Comparison of ENCODE assay signal across 1 cellular context in the genomic region with DNA sequence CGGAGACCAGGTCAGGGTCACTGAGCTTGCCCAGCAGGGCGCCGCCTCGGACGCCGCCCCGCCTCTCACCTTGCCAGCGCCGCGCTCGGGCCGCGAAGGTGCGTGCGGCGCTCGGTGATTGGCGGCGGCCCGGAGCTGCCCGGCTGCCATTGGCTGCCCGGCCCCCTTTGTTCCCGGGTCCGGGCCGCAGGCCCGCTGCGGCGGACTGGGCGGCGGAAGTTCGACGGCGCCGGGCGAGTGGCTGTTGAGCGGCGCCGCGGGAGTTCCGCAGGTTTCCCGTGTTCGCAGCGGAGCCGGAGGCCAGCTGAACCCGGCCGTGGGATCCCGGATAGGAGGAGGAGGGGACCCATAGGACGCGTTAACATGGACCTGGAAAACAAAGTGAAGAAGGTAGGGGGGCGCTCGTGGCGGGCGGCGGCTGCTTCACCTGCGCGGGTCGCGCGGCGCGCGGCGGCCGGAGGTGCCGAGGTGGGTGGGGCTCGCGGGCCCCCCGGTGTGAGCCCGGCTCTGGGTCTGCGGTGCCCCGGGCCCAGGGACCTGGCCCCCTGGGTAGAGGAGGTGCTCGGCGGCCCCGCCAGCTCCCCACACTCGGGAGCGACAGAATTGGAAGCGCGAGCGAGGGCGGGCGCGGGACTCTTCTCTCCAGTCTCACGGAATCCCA.
TF ChIP-seq lines count a peak whose summit lies in the region.

A gene with protein sequence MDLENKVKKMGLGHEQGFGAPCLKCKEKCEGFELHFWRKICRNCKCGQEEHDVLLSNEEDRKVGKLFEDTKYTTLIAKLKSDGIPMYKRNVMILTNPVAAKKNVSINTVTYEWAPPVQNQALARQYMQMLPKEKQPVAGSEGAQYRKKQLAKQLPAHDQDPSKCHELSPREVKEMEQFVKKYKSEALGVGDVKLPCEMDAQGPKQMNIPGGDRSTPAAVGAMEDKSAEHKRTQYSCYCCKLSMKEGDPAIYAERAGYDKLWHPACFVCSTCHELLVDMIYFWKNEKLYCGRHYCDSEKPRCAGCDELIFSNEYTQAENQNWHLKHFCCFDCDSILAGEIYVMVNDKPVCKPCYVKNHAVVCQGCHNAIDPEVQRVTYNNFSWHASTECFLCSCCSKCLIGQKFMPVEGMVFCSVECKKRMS (plus strand): TSS at position 195 of the 661 bp plus-strand sequence. CDS start 169 bp downstream, at position 364.

TF ChIP-seq in K562, 482 proteins besides CTCF, POLR2A, EP300 and RAD21 (continued from another document and continues in another):
- TF ChIP-seq, protein P1, sequence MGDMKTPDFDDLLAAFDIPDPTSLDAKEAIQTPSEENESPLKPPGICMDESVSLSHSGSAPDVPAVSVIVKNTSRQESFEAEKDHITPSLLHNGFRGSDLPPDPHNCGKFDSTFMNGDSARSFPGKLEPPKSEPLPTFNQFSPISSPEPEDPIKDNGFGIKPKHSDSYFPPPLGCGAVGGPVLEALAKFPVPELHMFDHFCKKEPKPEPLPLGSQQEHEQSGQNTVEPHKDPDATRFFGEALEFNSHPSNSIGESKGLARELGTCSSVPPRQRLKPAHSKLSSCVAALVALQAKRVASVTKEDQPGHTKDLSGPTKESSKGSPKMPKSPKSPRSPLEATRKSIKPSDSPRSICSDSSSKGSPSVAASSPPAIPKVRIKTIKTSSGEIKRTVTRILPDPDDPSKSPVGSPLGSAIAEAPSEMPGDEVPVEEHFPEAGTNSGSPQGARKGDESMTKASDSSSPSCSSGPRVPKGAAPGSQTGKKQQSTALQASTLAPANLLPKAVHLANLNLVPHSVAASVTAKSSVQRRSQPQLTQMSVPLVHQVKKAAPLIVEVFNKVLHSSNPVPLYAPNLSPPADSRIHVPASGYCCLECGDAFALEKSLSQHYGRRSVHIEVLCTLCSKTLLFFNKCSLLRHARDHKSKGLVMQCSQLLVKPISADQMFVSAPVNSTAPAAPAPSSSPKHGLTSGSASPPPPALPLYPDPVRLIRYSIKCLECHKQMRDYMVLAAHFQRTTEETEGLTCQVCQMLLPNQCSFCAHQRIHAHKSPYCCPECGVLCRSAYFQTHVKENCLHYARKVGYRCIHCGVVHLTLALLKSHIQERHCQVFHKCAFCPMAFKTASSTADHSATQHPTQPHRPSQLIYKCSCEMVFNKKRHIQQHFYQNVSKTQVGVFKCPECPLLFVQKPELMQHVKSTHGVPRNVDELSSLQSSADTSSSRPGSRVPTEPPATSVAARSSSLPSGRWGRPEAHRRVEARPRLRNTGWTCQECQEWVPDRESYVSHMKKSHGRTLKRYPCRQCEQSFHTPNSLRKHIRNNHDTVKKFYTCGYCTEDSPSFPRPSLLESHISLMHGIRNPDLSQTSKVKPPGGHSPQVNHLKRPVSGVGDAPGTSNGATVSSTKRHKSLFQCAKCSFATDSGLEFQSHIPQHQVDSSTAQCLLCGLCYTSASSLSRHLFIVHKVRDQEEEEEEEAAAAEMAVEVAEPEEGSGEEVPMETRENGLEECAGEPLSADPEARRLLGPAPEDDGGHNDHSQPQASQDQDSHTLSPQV (IDR thresholded peaks at IDR 0.05) = peak; percentile 52; the same call in 1 of the 2 replicates
- TF ChIP-seq CHD2 (IDR thresholded peaks at IDR 0.05; ENCODE audit: low read depth, low read length) = peak; percentile 51; the same call in 1 of the 2 replicates
- TF ChIP-seq, protein P2, sequence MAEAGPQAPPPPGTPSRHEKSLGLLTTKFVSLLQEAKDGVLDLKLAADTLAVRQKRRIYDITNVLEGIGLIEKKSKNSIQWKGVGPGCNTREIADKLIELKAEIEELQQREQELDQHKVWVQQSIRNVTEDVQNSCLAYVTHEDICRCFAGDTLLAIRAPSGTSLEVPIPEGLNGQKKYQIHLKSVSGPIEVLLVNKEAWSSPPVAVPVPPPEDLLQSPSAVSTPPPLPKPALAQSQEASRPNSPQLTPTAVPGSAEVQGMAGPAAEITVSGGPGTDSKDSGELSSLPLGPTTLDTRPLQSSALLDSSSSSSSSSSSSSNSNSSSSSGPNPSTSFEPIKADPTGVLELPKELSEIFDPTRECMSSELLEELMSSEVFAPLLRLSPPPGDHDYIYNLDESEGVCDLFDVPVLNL (CRISPR knock-in tag; IDR thresholded peaks at IDR 0.05; ENCODE audit: low read depth) = 0 out of 2 replicates have a peak, but pooled peaks have one; percentile 16
- peak; percentile 80 for TF ChIP-seq NFIC (IDR thresholded peaks at IDR 0.05)
- 0 out of 2 replicates have a peak, but pooled peaks have one; percentile 21 for TF ChIP-seq ZNF232 (CRISPR knock-in tag; IDR thresholded peaks at IDR 0.05)
- TF ChIP-seq RBM25 (IDR thresholded peaks at IDR 0.05; ENCODE audit: low read depth, low read length, severe bottlenecking) = peak; percentile 100
- TF ChIP-seq HMGN3 (IDR thresholded peaks at IDR 0.05; ENCODE audit: borderline replicate concordance, extremely low read depth, insufficient read length, low read depth, low read length) = peak; percentile 95
- TF ChIP-seq GTF2A2 (tag; IDR thresholded peaks at IDR 0.05) = 0 out of 2 replicates have a peak, but pooled peaks have one; percentile 11
- TF ChIP-seq, protein P3, sequence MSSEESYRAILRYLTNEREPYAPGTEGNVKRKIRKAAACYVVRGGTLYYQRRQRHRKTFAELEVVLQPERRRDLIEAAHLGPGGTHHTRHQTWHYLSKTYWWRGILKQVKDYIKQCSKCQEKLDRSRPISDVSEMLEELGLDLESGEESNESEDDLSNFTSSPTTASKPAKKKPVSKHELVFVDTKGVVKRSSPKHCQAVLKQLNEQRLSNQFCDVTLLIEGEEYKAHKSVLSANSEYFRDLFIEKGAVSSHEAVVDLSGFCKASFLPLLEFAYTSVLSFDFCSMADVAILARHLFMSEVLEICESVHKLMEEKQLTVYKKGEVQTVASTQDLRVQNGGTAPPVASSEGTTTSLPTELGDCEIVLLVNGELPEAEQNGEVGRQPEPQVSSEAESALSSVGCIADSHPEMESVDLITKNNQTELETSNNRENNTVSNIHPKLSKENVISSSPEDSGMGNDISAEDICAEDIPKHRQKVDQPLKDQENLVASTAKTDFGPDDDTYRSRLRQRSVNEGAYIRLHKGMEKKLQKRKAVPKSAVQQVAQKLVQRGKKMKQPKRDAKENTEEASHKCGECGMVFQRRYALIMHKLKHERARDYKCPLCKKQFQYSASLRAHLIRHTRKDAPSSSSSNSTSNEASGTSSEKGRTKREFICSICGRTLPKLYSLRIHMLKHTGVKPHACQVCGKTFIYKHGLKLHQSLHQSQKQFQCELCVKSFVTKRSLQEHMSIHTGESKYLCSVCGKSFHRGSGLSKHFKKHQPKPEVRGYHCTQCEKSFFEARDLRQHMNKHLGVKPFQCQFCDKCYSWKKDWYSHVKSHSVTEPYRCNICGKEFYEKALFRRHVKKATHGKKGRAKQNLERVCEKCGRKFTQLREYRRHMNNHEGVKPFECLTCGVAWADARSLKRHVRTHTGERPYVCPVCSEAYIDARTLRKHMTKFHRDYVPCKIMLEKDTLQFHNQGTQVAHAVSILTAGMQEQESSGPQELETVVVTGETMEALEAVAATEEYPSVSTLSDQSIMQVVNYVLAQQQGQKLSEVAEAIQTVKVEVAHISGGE (CRISPR knock-in tag; IDR thresholded peaks at IDR 0.05) = peak in 2 of 3 experiments; percentile 84 to 96; a peak in 4 of 6 replicates
- 0 out of 2 replicates have a peak, but pooled peaks have one; percentile 14 for TF ChIP-seq NR2C2 (CRISPR knock-in tag; IDR thresholded peaks at IDR 0.05)
- 0 out of 2 replicates have a peak, but pooled peaks have one; percentile 39 for TF ChIP-seq NR2C2 (tag; IDR thresholded peaks at IDR 0.05)
- peak; percentile 66 for TF ChIP-seq SOX6 (IDR thresholded peaks at IDR 0.05)
- peak; percentile 50 for TF ChIP-seq HCFC1 (IDR thresholded peaks at IDR 0.05; ENCODE audit: low read depth, low read length)
- TF ChIP-seq, protein P4, sequence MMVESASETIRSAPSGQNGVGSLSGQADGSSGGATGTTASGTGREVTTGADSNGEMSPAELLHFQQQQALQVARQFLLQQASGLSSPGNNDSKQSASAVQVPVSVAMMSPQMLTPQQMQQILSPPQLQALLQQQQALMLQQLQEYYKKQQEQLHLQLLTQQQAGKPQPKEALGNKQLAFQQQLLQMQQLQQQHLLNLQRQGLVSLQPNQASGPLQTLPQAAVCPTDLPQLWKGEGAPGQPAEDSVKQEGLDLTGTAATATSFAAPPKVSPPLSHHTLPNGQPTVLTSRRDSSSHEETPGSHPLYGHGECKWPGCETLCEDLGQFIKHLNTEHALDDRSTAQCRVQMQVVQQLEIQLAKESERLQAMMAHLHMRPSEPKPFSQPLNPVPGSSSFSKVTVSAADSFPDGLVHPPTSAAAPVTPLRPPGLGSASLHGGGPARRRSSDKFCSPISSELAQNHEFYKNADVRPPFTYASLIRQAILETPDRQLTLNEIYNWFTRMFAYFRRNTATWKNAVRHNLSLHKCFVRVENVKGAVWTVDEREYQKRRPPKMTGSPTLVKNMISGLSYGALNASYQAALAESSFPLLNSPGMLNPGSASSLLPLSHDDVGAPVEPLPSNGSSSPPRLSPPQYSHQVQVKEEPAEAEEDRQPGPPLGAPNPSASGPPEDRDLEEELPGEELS (CRISPR knock-in tag; IDR thresholded peaks at IDR 0.05; ENCODE audit: borderline replicate concordance) = 0 out of 2 replicates have a peak, but pooled peaks have one; percentile 39
- TF ChIP-seq, protein P5, sequence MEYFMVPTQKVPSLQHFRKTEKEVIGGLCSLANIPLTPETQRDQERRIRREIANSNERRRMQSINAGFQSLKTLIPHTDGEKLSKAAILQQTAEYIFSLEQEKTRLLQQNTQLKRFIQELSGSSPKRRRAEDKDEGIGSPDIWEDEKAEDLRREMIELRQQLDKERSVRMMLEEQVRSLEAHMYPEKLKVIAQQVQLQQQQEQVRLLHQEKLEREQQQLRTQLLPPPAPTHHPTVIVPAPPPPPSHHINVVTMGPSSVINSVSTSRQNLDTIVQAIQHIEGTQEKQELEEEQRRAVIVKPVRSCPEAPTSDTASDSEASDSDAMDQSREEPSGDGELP (CRISPR knock-in tag; IDR thresholded peaks at IDR 0.05; ENCODE audit: borderline replicate concordance) = peak; percentile 39; the same call in 1 of the 2 replicates
- peak; percentile 97 for TF ChIP-seq CXXC5 (CRISPR knock-in tag; IDR thresholded peaks at IDR 0.05)
- 0 out of 2 replicates have a peak, but pooled peaks have one; percentile 14 for TF ChIP-seq BCOR (IDR thresholded peaks at IDR 0.05)
- TF ChIP-seq GATAD2B (IDR thresholded peaks at IDR 0.05; ENCODE audit: borderline replicate concordance) = peak; percentile 77
- TF ChIP-seq ZNF589 (CRISPR knock-in tag; IDR thresholded peaks at IDR 0.05; ENCODE audit: low read depth) = peak; percentile 57; the same call in 1 of the 2 replicates
- TF ChIP-seq, protein P6, sequence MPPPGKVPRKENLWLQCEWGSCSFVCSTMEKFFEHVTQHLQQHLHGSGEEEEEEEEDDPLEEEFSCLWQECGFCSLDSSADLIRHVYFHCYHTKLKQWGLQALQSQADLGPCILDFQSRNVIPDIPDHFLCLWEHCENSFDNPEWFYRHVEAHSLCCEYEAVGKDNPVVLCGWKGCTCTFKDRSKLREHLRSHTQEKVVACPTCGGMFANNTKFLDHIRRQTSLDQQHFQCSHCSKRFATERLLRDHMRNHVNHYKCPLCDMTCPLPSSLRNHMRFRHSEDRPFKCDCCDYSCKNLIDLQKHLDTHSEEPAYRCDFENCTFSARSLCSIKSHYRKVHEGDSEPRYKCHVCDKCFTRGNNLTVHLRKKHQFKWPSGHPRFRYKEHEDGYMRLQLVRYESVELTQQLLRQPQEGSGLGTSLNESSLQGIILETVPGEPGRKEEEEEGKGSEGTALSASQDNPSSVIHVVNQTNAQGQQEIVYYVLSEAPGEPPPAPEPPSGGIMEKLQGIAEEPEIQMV (tag; conservative IDR thresholded peaks at IDR 0.05; ENCODE audit: low read depth) = no peak
- peak; percentile 56; the same call in 1 of the 2 replicates for TF ChIP-seq MBD2 (IDR thresholded peaks at IDR 0.05; ENCODE audit: borderline replicate concordance, low read depth)
- TF ChIP-seq, protein P7, sequence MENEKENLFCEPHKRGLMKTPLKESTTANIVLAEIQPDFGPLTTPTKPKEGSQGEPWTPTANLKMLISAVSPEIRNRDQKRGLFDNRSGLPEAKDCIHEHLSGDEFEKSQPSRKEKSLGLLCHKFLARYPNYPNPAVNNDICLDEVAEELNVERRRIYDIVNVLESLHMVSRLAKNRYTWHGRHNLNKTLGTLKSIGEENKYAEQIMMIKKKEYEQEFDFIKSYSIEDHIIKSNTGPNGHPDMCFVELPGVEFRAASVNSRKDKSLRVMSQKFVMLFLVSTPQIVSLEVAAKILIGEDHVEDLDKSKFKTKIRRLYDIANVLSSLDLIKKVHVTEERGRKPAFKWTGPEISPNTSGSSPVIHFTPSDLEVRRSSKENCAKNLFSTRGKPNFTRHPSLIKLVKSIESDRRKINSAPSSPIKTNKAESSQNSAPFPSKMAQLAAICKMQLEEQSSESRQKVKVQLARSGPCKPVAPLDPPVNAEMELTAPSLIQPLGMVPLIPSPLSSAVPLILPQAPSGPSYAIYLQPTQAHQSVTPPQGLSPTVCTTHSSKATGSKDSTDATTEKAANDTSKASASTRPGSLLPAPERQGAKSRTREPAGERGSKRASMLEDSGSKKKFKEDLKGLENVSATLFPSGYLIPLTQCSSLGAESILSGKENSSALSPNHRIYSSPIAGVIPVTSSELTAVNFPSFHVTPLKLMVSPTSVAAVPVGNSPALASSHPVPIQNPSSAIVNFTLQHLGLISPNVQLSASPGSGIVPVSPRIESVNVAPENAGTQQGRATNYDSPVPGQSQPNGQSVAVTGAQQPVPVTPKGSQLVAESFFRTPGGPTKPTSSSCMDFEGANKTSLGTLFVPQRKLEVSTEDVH (IDR thresholded peaks at IDR 0.05; ENCODE audit: low read depth, partially characterized antibody) = no peak
- no peak for TF ChIP-seq MEF2A (IDR thresholded peaks at IDR 0.05; ENCODE audit: control insufficient read depth, low read depth, low read length)
- no peak for TF ChIP-seq ZNF324 (CRISPR knock-in tag; IDR thresholded peaks at IDR 0.05)
- 0 out of 2 replicates have a peak, but pooled peaks have one; percentile 57 for TF ChIP-seq ZFPM2 (CRISPR knock-in tag; IDR thresholded peaks at IDR 0.05)
- TF ChIP-seq RBBP5 (IDR thresholded peaks at IDR 0.05; ENCODE audit: borderline replicate concordance, insufficient read depth, low read length, poor library complexity, severe bottlenecking) = peak; percentile 71
- no peak for TF ChIP-seq EHMT2 (IDR thresholded peaks at IDR 0.05)
- TF ChIP-seq JUND (IDR thresholded peaks at IDR 0.05; ENCODE audit: borderline replicate concordance, low read depth, low read length) = peak; percentile 42; the same call in 1 of the 2 replicates
- no peak; the same call in 2 of the 3 replicates for TF ChIP-seq JUND (tag; IDR thresholded peaks at IDR 0.05; ENCODE audit: borderline replicate concordance, low read depth, low read length)
- no peak for TF ChIP-seq ATF1 (CRISPR knock-in tag; IDR thresholded peaks at IDR 0.05)
- peak; percentile 25 for TF ChIP-seq ATF1 (tag; IDR thresholded peaks at IDR 0.05)
- TF ChIP-seq NR4A1 (CRISPR knock-in tag; IDR thresholded peaks at IDR 0.05) = peak; percentile 32; the same call in 1 of the 2 replicates
- TF ChIP-seq NR4A1 (tag; IDR thresholded peaks at IDR 0.05) = no peak
- TF ChIP-seq, protein P8, sequence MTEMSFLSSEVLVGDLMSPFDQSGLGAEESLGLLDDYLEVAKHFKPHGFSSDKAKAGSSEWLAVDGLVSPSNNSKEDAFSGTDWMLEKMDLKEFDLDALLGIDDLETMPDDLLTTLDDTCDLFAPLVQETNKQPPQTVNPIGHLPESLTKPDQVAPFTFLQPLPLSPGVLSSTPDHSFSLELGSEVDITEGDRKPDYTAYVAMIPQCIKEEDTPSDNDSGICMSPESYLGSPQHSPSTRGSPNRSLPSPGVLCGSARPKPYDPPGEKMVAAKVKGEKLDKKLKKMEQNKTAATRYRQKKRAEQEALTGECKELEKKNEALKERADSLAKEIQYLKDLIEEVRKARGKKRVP (CRISPR knock-in tag; IDR thresholded peaks at IDR 0.05) = no peak
- TF ChIP-seq SUPT5H (IDR thresholded peaks at IDR 0.05) = peak; percentile 45; the same call in 1 of the 2 replicates
- TF ChIP-seq TCF7 (IDR thresholded peaks at IDR 0.05; ENCODE audit: borderline replicate concordance) = 0 out of 2 replicates have a peak, but pooled peaks have one; percentile 37
- TF ChIP-seq L3MBTL2 (IDR thresholded peaks at IDR 0.05) = peak; percentile 95
- TF ChIP-seq MTF1 (CRISPR knock-in tag; IDR thresholded peaks at IDR 0.05; ENCODE audit: borderline replicate concordance) = peak; percentile 50; the same call in 1 of the 2 replicates
- TF ChIP-seq ZNF24 (IDR thresholded peaks at IDR 0.05) = no peak
